In the genomic region with DNA sequence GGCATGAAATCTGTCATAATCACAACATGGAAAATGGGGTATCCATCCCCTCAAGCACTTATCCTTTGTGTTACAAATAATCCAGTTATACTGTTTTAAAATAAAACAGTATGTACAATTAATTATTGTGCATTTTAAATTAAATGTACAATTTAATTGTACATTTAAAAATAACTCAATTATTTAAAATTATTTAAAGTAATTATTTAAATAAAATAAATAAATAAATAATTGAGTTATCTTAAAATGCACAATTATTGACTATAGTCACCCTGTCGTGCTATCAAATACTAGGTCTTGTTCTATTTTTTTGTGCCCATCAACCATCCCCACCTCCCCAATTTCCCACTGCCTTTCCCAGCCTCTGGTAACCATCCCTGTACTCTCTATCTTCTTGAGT, we compare ENCODE assay signal across 29 cellular contexts.
"Had no signal": no experiment of that assay in that cellular context is flagged by ENCODE, and none has a peak within 500 bp of the region (broad histone marks: within the 10 kb centered on the region; RNA-seq: fewer than 3 reads in every experiment).

No MANE protein-coding gene starts in this region.

- H3K9ac ChIP-seq: parathyroid adenoma had no signal

- H3K4me1 ChIP-seq: psoas muscle, right lobe of liver, sigmoid colon, suprapubic skin, upper lobe of right lung, uterus had no signal

- H3K27me3 Mint-ChIP-seq: progenitor cell of endocrine pancreas had no signal

- H3K27ac Mint-ChIP-seq: naive thymus-derived CD4-positive, alpha-beta T cell; natural killer cell; nephron; progenitor cell of endocrine pancreas; stimulated activated memory B cell treated with anti-CD40 and anti-IgM and Interleukin-4, amounts not matched to agents 10 μg/mL and 1 μg/mL and 100 μg/mL, for 72 hours; stimulated activated naive CD8-positive, alpha-beta T cell treated with anti-CD3 and anti-CD28 coated beads, Interleukin-15, amount 100 ng/mL, for 72 hours; type B pancreatic cell had no signal

- ATAC-seq: naive thymus-derived CD4-positive, alpha-beta T cell; natural killer cell; psoas muscle; right cardiac atrium; right lobe of liver; stimulated activated memory B cell treated with anti-CD40 and anti-IgM and Interleukin-4, amounts not matched to agents 10 μg/mL and 1 μg/mL and 100 μg/mL, for 72 hours; stimulated activated naive CD8-positive, alpha-beta T cell treated with anti-CD3 and anti-CD28 coated beads, Interleukin-15, amount 100 ng/mL, for 72 hours; upper lobe of right lung had no signal

- H3K9me3 ChIP-seq: neutrophil, psoas muscle, right lobe of liver, sigmoid colon, suprapubic skin, testis, tibial artery, transverse colon, upper lobe of right lung, uterus had no signal

- H3K36me3 ChIP-seq: neutrophil, right lobe of liver, sigmoid colon, suprapubic skin, tibial artery, transverse colon, upper lobe of right lung, uterus had no signal

- H3K9me3 Mint-ChIP-seq: natural killer cell; nephron; stimulated activated memory B cell treated with anti-CD40 and anti-IgM and Interleukin-4, amounts not matched to agents 10 μg/mL and 1 μg/mL and 100 μg/mL, for 72 hours; stimulated activated naive CD8-positive, alpha-beta T cell treated with anti-CD3 and anti-CD28 coated beads, Interleukin-15, amount 100 ng/mL, for 72 hours; type B pancreatic cell had no signal

- DNase-seq: naive thymus-derived CD4-positive, alpha-beta T cell; natural killer cell; posterior cingulate gyrus; psoas muscle; right cardiac atrium; right lobe of liver; sigmoid colon; small intestine; stimulated activated CD4-positive, alpha-beta T cell treated with anti-CD3 and anti-CD28 coated beads, Interleukin-15, amount 100 ng/mL, for 24 hours; stimulated activated CD4-positive, alpha-beta T cell treated with anti-CD3 and anti-CD28 coated beads, Interleukin-2, amount 100 ng/mL, for 24 hours; stimulated activated CD4-positive, alpha-beta T cell treated with anti-CD3 and anti-CD28 coated beads, Interleukin-4, amount 100 ng/mL, for 1 hour; stimulated activated CD4-positive, alpha-beta T cell treated with anti-CD3 and anti-CD28 coated beads, Interleukin-4, amount 100 ng/mL, for 4 hours; stimulated activated CD8-positive, alpha-beta memory T cell treated with anti-CD3 and anti-CD28 coated beads, Interleukin-4, amount 100 ng/mL, for 48 hours; stimulated activated naive CD4-positive, alpha-beta T cell; stimulated activated naive CD8-positive, alpha-beta T cell treated with anti-CD3 and anti-CD28 coated beads, Interleukin-15, amount 100 ng/mL, for 72 hours; stimulated activated naive CD8-positive, alpha-beta T cell treated with anti-CD3 and anti-CD28 coated beads, Interleukin-15, Interleukin-2, amounts not matched to agents 100 U/mL and 50 U/mL, for 24 hours; substantia nigra; testis; tibial artery; transverse colon; upper lobe of right lung; uterus had no signal

- FAIRE-seq: small intestine had no signal

- H3K4me3 ChIP-seq: psoas muscle, right lobe of liver, sigmoid colon, suprapubic skin, testis, tibial artery, transverse colon, upper lobe of right lung, uterus had no signal

- H3K27me3 ChIP-seq: testis had no signal

- H3K36me3 Mint-ChIP-seq: naive thymus-derived CD4-positive, alpha-beta T cell; natural killer cell; stimulated activated memory B cell treated with anti-CD40 and anti-IgM and Interleukin-4, amounts not matched to agents 10 μg/mL and 1 μg/mL and 100 μg/mL, for 72 hours; type B pancreatic cell had no signal

- H3K4me3 Mint-ChIP-seq: naive thymus-derived CD4-positive, alpha-beta T cell; natural killer cell; nephron; stimulated activated memory B cell treated with anti-CD40 and anti-IgM and Interleukin-4, amounts not matched to agents 10 μg/mL and 1 μg/mL and 100 μg/mL, for 72 hours; stimulated activated naive CD8-positive, alpha-beta T cell treated with anti-CD3 and anti-CD28 coated beads, Interleukin-15, amount 100 ng/mL, for 72 hours; type B pancreatic cell had no signal

- H3K27ac ChIP-seq: neutrophil, parathyroid adenoma, psoas muscle, right lobe of liver, sigmoid colon, suprapubic skin, testis, tibial artery, transverse colon, upper lobe of right lung, uterus had no signal
